8 cellular contexts compared by ENCODE assay signal in the genomic region with DNA sequence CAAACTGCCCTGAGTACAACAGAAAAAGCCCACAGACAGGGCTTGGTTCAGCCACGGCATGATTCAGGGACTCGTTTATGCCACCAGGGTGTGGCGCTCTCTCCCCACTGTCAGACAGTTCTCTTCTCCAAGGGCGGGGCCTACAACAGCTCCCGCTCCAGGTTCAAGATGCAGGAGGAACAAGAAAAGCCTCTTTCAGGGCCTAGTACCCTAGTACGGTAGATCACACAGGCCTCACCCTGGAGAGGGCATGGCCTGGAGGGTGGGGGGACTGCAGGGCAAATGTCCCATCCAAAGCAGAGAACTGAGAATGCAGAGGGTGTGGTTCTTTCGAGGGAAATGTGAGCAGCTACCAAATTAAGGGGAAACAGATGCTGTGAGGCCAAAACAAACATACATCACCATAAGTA. TPM values are rescaled to one million over a fixed set of nuclear protein-coding genes. Genes with fewer than 3 reads are reported as not detected.
DNase-seq lines count a peak whose midpoint lies in the region; TF ChIP-seq lines count a peak whose summit lies in the region.

No MANE protein-coding gene starts in this region.

- H3K27me3 Mint-ChIP-seq in mesothelial cell of epicardium (ENCODE audit: low read depth): no peaks in the 10 kb centered on the region

- DNase-seq in MV-4-11 (lab: John Stamatoyannopoulos, UW): peak; percentile 63
- DNase-seq in ecto neural progenitor cell (ENCODE audit: low spot score): peak; percentile 75
- DNase-seq in mesothelial cell of epicardium (ENCODE audit: low spot score in 2 of 2, unreplicated experiment in 2 of 2): peak in 1 of 2 experiments; percentile 58
- DNase-seq in vagina (ENCODE audit: extremely low spot score in 2 of 2): peak in 1 of 2 donors; percentile 71
- DNase-seq in germinal center (ENCODE audit: low spot score): no peak
- no peak for DNase-seq in hepatic stellate cell (ENCODE audit: low spot score)

- no peak overlapping the region for H3K27ac Mint-ChIP-seq in mesothelial cell of epicardium

- no peak overlapping the region for H3K4me3 Mint-ChIP-seq in mesothelial cell of epicardium

- H4K20me1 ChIP-seq in DOHH2 (ENCODE audit: control insufficient read depth, insufficient read depth, low read depth, low read length): peaks cover 6% of the 10 kb centered on the region; the same call in 1 of the 2 replicates

- TF ChIP-seq CTCF in DOHH2 (IDR thresholded peaks at IDR 0.05; ENCODE audit: low read depth, low read length, poor library complexity, severe bottlenecking) (peak; percentile 59), WI38 (IDR thresholded peaks at IDR 0.05; ENCODE audit: low read depth, low read length) (peak; percentile 34; the same call in 1 of the 2 replicates), mesothelial cell of epicardium (IDR thresholded peaks at IDR 0.05; ENCODE audit: unreplicated experiment) (peak; percentile 20), vagina (IDR thresholded peaks at IDR 0.05) (peak; percentile 32 to 55 (median 34))

- H3K9me2 ChIP-seq in DOHH2 (replicated peaks; ENCODE audit: control insufficient read depth, low read length): no peaks in the 10 kb centered on the region

- H3K4me3 ChIP-seq in DOHH2 (ENCODE audit: low read length) (no peak overlapping the region), WI38 (ENCODE audit: low read depth, low read length) (no peak overlapping the region), vagina (no peak overlapping the region)

- peaks cover 57% of the 10 kb centered on the region for H3K36me3 ChIP-seq in DOHH2 (ENCODE audit: control insufficient read depth, low read length)
- peaks cover 0 to 36% of the 10 kb centered on the region in 2 donors for H3K36me3 ChIP-seq in vagina

- H3K27ac ChIP-seq in DOHH2 (ENCODE audit: low read depth, low read length) (no peak overlapping the region), vagina (no peak overlapping the region)

- no peaks in the 10 kb centered on the region for H3F3A ChIP-seq in DOHH2 (ENCODE audit: control insufficient read depth, insufficient read depth)

- H3K4me1 Mint-ChIP-seq in mesothelial cell of epicardium: peaks cover 5% of the 10 kb centered on the region

- H3K9me3 Mint-ChIP-seq in mesothelial cell of epicardium: no peaks in the 10 kb centered on the region

- H3K36me3 Mint-ChIP-seq in mesothelial cell of epicardium: peaks cover 28% of the 10 kb centered on the region

- H3K4me1 ChIP-seq in DOHH2 (ENCODE audit: control insufficient read depth, low read length) (no peaks in the 10 kb centered on the region), vagina (peaks cover 8% of the 10 kb centered on the region)

- intact Hi-C loops in vagina (cut with DNase I): loop anchor here (10.0 kb wide), 1 partner anchor 523 kb away; no protein-coding TSS in a partner anchor

- no peaks in the 10 kb centered on the region for H3K9me3 ChIP-seq in DOHH2 (ENCODE audit: control insufficient read depth, insufficient read depth, low read length)
- H3K9me3 ChIP-seq in vagina: no peaks in the 10 kb centered on the region

- no peak overlapping the region for H3K4me2 ChIP-seq in DOHH2 (ENCODE audit: low read length)

- H3K27me3 ChIP-seq in DOHH2 (ENCODE audit: control insufficient read depth, low read length) (no peaks in the 10 kb centered on the region), vagina (no peaks in the 10 kb centered on the region)

- H3K79me2 ChIP-seq in DOHH2 (ENCODE audit: control insufficient read depth, low read length): peaks cover 56% of the 10 kb centered on the region

- no peak for TF ChIP-seq POLR2A in vagina (IDR thresholded peaks at IDR 0.05)

RNA-seq across cellular contexts. Expression of a gene that starts 12.0 kb away (rescaled TPM):
- total RNA-seq in mesothelial cell of epicardium (33.6 to 35.2 TPM (median 34.9 TPM) in 3 replicates), vagina (17.9 TPM)

RNA-seq across cellular contexts. Expression of a gene that starts 23.1 kb away (rescaled TPM):
- total RNA-seq in mesothelial cell of epicardium (12.3 to 13.3 TPM (median 13.0 TPM) in 3 replicates), vagina (28.0 TPM)

Comparison
In these comparisons a context has a peak if more than half of its experiments do, and no peak if none do; other contexts are left out.
1. DNase-seq: peak in MV-4-11 (single experiment) and ecto neural progenitor cell (single experiment); none in germinal center (single experiment) and hepatic stellate cell (single experiment).
2. Peak in every context shown above with its lines, with median percentiles within 50 percentile points of each other: CTCF ChIP-seq.